In genomic region chr18:23586249-23587196, GRCh38 we compare ENCODE assay signal across 8 cellular contexts. TPM values are rescaled to one million over a fixed set of nuclear protein-coding genes. Genes with fewer than 3 reads are reported as not detected.
DNase-seq lines count a peak whose midpoint lies in the region; ATAC-seq and TF ChIP-seq lines count a peak whose summit lies in the region.

TSS of gene NPC1 (minus strand) at chr18:23586506. CDS start at chr18:23586343, 163 bp downstream.

- H3K9me3 Mint-ChIP-seq in natural killer cell, result no peaks in the 10 kb centered on the region

- peak within 1 kb of the TSS; percentile 93 for H3K27ac ChIP-seq in Karpas-422 (ENCODE audit: low read length)
- peak within 1 kb of the TSS; percentile 99 for H3K27ac ChIP-seq in fibroblast of lung (ENCODE audit: insufficient read depth, low read length)

- no peaks in the 10 kb centered on the region for H3K36me3 ChIP-seq in Karpas-422 (ENCODE audit: insufficient read depth, low read length)
- H3K36me3 ChIP-seq in fibroblast of lung (ENCODE audit: control insufficient read depth, insufficient read depth, low read length), result no peaks in the 10 kb centered on the region

- ATAC-seq in GM21825 (IDR thresholded peaks at IDR 0.05; ENCODE audit: unreplicated experiment) (peak; percentile 89), natural killer cell (peak; percentile 86 to 95 (median 89))

- peak within 1 kb of the TSS; percentile 92 for H3K4me2 ChIP-seq in Karpas-422 (ENCODE audit: low read depth, low read length, poor library complexity, severe bottlenecking)
- peak within 1 kb of the TSS; percentile 92 for H3K4me2 ChIP-seq in fibroblast of lung (ENCODE audit: extremely low read depth, insufficient read depth, low read length)

- no peaks in the 10 kb centered on the region for H3K27me3 Mint-ChIP-seq in natural killer cell (ENCODE audit: low read depth in 2 of 2)

- peak within 1 kb of the TSS; percentile 96 for H3K4me3 Mint-ChIP-seq in natural killer cell

- peak within 1 kb of the TSS; percentile 87 for H3K4me3 ChIP-seq in Karpas-422 (ENCODE audit: low read length)
- peak within 1 kb of the TSS; percentile 70 to 95 (median 88) for H3K4me3 ChIP-seq in fibroblast of lung (replicated peaks in 1 of 4; ENCODE audit: control extremely low read depth in 1 of 4, insufficient read depth in 1 of 4, low read depth in 3 of 4, low read length in 4 of 4)

- peaks cover 40 to 47% of the 10 kb centered on the region in 2 donors for H3K4me1 Mint-ChIP-seq in natural killer cell

- H3K9ac ChIP-seq in Karpas-422 (ENCODE audit: low read length) (peak within 1 kb of the TSS; percentile 98), fibroblast of lung (ENCODE audit: insufficient read depth, low read length) (peak within 1 kb of the TSS; percentile 99)

- H4K20me1 ChIP-seq in Karpas-422 (ENCODE audit: insufficient read depth, low read depth, low read length) (no peaks in the 10 kb centered on the region; the same call in 1 of the 2 replicates), fibroblast of lung (ENCODE audit: control insufficient read depth, extremely low read depth, insufficient read depth, low read length) (no peaks in the 10 kb centered on the region)

- peak within 1 kb of the TSS; percentile 81 to 94 for H3K27ac Mint-ChIP-seq in natural killer cell

- H3K9me3 ChIP-seq in Karpas-422 (ENCODE audit: low read length) (no peaks in the 10 kb centered on the region), fibroblast of lung (ENCODE audit: control insufficient read depth, insufficient read depth, low read depth, low read length) (no peaks in the 10 kb centered on the region)

- intact Hi-C loops in natural killer cell (cut with micrococcal nuclease), result loop anchor here (1.0 to 5.0 kb wide), 6 partner anchors 23 to 654 kb away; partner anchors contain the start of gene RBBP8

- peak; percentile 98 for DNase-seq in EH (ENCODE audit: low read depth)
- peak; percentile 97 for DNase-seq in Karpas-422
- DNase-seq in RPMI7951 (ENCODE audit: low read depth), result peak; percentile 93
- peak; percentile 83 to 87 for DNase-seq in activated T-helper 1 cell treated with anti-CD3 and anti-CD28 coated beads, Interleukin-2, amount 50 U/mL, for 16 hours (ENCODE audit: low read depth in 1 of 2, low spot score in 1 of 2)
- peak; percentile 92 to 93 for DNase-seq in fibroblast of lung (ENCODE audit: low read depth in 2 of 2)
- DNase-seq in natural killer cell, result peak; percentile 93
- peak; percentile 90 for DNase-seq in stimulated activated naive CD4-positive, alpha-beta T cell treated with Interleukin-2 at 50 U/mL for 16 hours (lab: John Stamatoyannopoulos, UW)

- no peaks in the 10 kb centered on the region for H3K9me2 ChIP-seq in Karpas-422 (replicated peaks; ENCODE audit: insufficient read depth, low read length)

- H2AFZ ChIP-seq in Karpas-422 (ENCODE audit: low read length) (peak within 1 kb of the TSS; percentile 99), fibroblast of lung (ENCODE audit: low read length) (peak within 1 kb of the TSS; percentile 75)

- H3K4me1 ChIP-seq in Karpas-422 (ENCODE audit: low read length), result peaks cover 25% of the 10 kb centered on the region
- H3K4me1 ChIP-seq in fibroblast of lung (ENCODE audit: control insufficient read depth, extremely low read depth, insufficient read depth, low read length), result peaks cover 8% of the 10 kb centered on the region

- H3K79me2 ChIP-seq in Karpas-422 (ENCODE audit: low read length), result peaks cover 45% of the 10 kb centered on the region
- peaks cover 24% of the 10 kb centered on the region for H3K79me2 ChIP-seq in fibroblast of lung (ENCODE audit: control insufficient read depth, insufficient read depth, low read length)

- H3K27me3 ChIP-seq in Karpas-422 (ENCODE audit: low read length), result no peaks in the 10 kb centered on the region
- H3K27me3 ChIP-seq in fibroblast of lung (ENCODE audit: control insufficient read depth, insufficient read depth, low read length), result no peaks in the 10 kb centered on the region

- TF ChIP-seq CTCF in fibroblast of lung (conservative IDR thresholded peaks at IDR 0.05 in 1 of 2, IDR thresholded peaks at IDR 0.05 in 1 of 2; ENCODE audit: low read depth in 1 of 2, low read length in 2 of 2), result peak; percentile 73 to 80
- peak; percentile 96 for TF ChIP-seq CTCF in natural killer cell (IDR thresholded peaks at IDR 0.05)

- H3K36me3 Mint-ChIP-seq in natural killer cell, result no peaks in the 10 kb centered on the region

RNA-seq across cellular contexts. Expression of gene NPC1, which starts in this region (rescaled TPM):
- total RNA-seq in Karpas-422 (2014; rRNA removed; shearing (Covaris generic); ENCODE audit: low replicate concordance), result 31.1 and 63.4 TPM in 2 replicates
- 17.3 and 17.9 TPM in 2 replicates for total RNA-seq in RPMI7951 (2014; rRNA removed; shearing (Covaris generic))
- total RNA-seq in fibroblast of lung (129 and 204 TPM in 2 replicates), natural killer cell (100 to 1,000 TPM; 143 to 203 (median 173) TPM)
- polyA plus RNA-seq in fibroblast of lung, result 36.0 and 41.0 TPM in 2 replicates
- 23.7 and 27.4 TPM in 2 replicates for polyA plus RNA-seq in fibroblast of lung (2012)
- 86.0 and 195 TPM in 2 replicates for polyA minus RNA-seq in fibroblast of lung (ENCODE audit: low replicate concordance)

Comparison
In these comparisons a context has a peak if more than half of its experiments do, and no peak if none do; other contexts are left out.
1. Peak in every context shown above with its lines: DNase-seq, ATAC-seq, H3K4me3 ChIP-seq and H3K27ac ChIP-seq.